In genomic region chr18:37676276-37676675, GRCh38 we compare ENCODE assay signal across 5 cellular contexts.
"Had no signal": no experiment of that assay in that cellular context is flagged by ENCODE, and none has a peak within 500 bp of the region (broad histone marks: within the 10 kb centered on the region; RNA-seq: fewer than 3 reads in every experiment).

No MANE protein-coding gene starts in this region.

- DNase-seq: IMR-90, KBM-7, KG1 had no signal

- ATAC-seq: HepG2, K562 had no signal
